Comparison of ENCODE assay signal across 8 cellular contexts in genomic region chr22:37019309-37020191, GRCh38. TPM values are rescaled to one million over a fixed set of nuclear protein-coding genes. Genes with fewer than 3 reads are reported as not detected.
DNase-seq lines count a peak whose midpoint lies in the region; ATAC-seq and TF ChIP-seq lines count a peak whose summit lies in the region.

Gene MPST (plus strand): TSS chr22:37019742. CDS start chr22:37019837, 95 bp downstream.
Gene TST (minus strand): TSS chr22:37019447. CDS start chr22:37018732, 715 bp downstream.

- peak within 1 kb of the TSS; percentile 73 for H3K9ac ChIP-seq in endodermal cell (ENCODE audit: extremely low read depth, low read length, poor library complexity, severe bottlenecking)

- no peaks in the 10 kb centered on the region for H3K27me3 Mint-ChIP-seq in endodermal cell (ENCODE audit: insufficient read depth)
- peaks cover 1% of the 10 kb centered on the region for H3K27me3 Mint-ChIP-seq in memory B cell

- WGBS in endodermal cell (ENCODE audit: insufficient coverage in 1 of 2, insufficient read length in 1 of 2), 2 experiments, result 0% methylated on average over 25 to 104 of the region's 107 CpGs

- no peaks in the 10 kb centered on the region for H3K9me3 ChIP-seq in endodermal cell (ENCODE audit: control insufficient read depth, low read length)

- H3K27ac Mint-ChIP-seq in endodermal cell, result peak within 1 kb of the TSS; percentile 89
- peak within 1 kb of the TSS; percentile 20 for H3K27ac Mint-ChIP-seq in memory B cell

- peak within 1 kb of the TSS; percentile 73 for H3K27ac ChIP-seq in endodermal cell (ENCODE audit: low read depth, low read length)

- DNase-seq in NCI-H1436 (lab: John Stamatoyannopoulos, UW) (peak; percentile 30), NCI-H1436 treated with DMSO at 0.1 percent for 48 hours (lab: John Stamatoyannopoulos, UW) (no peak), NCI-H2196 (lab: John Stamatoyannopoulos, UW; ENCODE audit: unreplicated experiment) (peak; percentile 41), endodermal cell (peak; percentile 88), memory B cell (ENCODE audit: low spot score in 2 of 2) (peak; percentile 41 to 57)
- DNase-seq in activated CD4-positive, alpha-beta T cell treated with anti-CD3 and anti-CD28 coated beads, Interleukin-2, amount 50 U/mL, for 48 hours, result peak; percentile 49 to 58
- DNase-seq in stimulated activated CD8-positive, alpha-beta memory T cell treated with anti-CD3 and anti-CD28 coated beads, Interleukin-4, amount 100 ng/mL, for 48 hours, result peak; percentile 58

- H3K4me1 Mint-ChIP-seq in endodermal cell (peaks cover 15% of the 10 kb centered on the region), memory B cell (peaks cover 7% of the 10 kb centered on the region)

- H3K27me3 ChIP-seq in endodermal cell (ENCODE audit: control insufficient read depth, insufficient read depth, low read length, poor library complexity, severe bottlenecking), result no peaks in the 10 kb centered on the region

- peaks cover 19% of the 10 kb centered on the region for H3K36me3 Mint-ChIP-seq in endodermal cell (ENCODE audit: low read depth)
- H3K36me3 Mint-ChIP-seq in memory B cell, result no peaks in the 10 kb centered on the region

- peak within 1 kb of the TSS; percentile 87 for H3K4me3 ChIP-seq in endodermal cell (ENCODE audit: low read length)

- H3K4me3 Mint-ChIP-seq in endodermal cell (peak within 1 kb of the TSS; percentile 92), memory B cell (peak within 1 kb of the TSS; percentile 84)

- ATAC-seq in HG02623 (IDR thresholded peaks at IDR 0.05; ENCODE audit: unreplicated experiment), result peak; percentile 52
- peak; percentile 78 for ATAC-seq in memory B cell (ENCODE audit: low read depth)

- peaks cover 11% of the 10 kb centered on the region for H3K4me1 ChIP-seq in endodermal cell (ENCODE audit: control insufficient read depth, insufficient read depth, low read length)

- H3K9me3 Mint-ChIP-seq in endodermal cell (no peaks in the 10 kb centered on the region), memory B cell (no peaks in the 10 kb centered on the region)

- H3K36me3 ChIP-seq in endodermal cell (ENCODE audit: control insufficient read depth, insufficient read depth, low read length), result peaks cover 18% of the 10 kb centered on the region

- peak; percentile 44 for TF ChIP-seq CTCF in endodermal cell (conservative IDR thresholded peaks at IDR 0.05)

RNA-seq across cellular contexts. Expression of gene MPST, which starts in this region (rescaled TPM):
- 10 to 100 TPM; 71.7 to 74.6 TPM for total RNA-seq in endodermal cell
- polyA plus RNA-seq in endodermal cell (2013, experiment 1 of 2), result 83.6 TPM
- polyA plus RNA-seq in endodermal cell (2013, experiment 2 of 2), result 77.0 TPM

RNA-seq across cellular contexts. Expression of gene TST, which starts in this region (rescaled TPM):
- total RNA-seq in endodermal cell, result 10 to 100 TPM; 38.2 to 48.3 TPM
- 21.8 TPM for polyA plus RNA-seq in endodermal cell (2013, experiment 1 of 2)
- 24.6 TPM for polyA plus RNA-seq in endodermal cell (2013, experiment 2 of 2)
